18 cellular contexts compared by ENCODE assay signal in the genomic region with DNA sequence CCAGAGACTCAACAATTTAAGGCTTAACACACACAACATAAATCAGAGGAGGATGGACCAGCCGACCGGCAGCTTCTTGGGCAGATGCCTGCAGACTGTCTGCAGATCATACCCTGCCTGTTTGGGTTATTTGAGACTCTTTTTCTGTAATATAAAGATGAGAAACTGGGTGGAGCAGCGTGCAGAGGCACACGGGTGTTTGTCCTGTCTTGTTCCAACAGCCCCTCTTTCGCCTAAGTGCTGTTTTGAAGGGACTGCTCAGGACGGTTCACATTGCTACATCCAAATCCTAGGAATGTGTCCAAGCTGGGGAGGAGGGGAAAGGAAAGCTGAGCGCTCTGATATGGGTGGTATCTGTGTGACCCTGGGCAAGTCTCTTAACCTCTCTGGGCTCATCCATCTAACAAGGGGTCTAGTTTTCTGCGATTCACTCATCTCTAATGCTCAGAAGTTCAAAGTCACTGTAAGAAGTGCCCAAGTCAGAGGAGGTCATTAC.
DNase-seq lines count a peak whose midpoint lies in the region; ATAC-seq, FAIRE-seq and TF ChIP-seq lines count a peak whose summit lies in the region.
"Had no signal": no experiment of that assay in that cellular context is flagged by ENCODE, and none has a peak within 500 bp of the region (broad histone marks: within the 10 kb centered on the region; RNA-seq: fewer than 3 reads in every experiment).

No MANE protein-coding gene starts in this region.

- no peak for TF ChIP-seq CTCF in activated B cell treated with CpG ODN at 0.5 μM for 24 hours (IDR thresholded peaks at IDR 0.05)
- no peak for TF ChIP-seq CTCF in nephron progenitor cell (IDR thresholded peaks at IDR 0.05)

- H3K9me2 ChIP-seq in GM23248 (ENCODE audit: insufficient read depth): no peaks in the 10 kb centered on the region

- no peak for TF ChIP-seq POLR2A in GM18505 (IDR thresholded peaks at IDR 0.05; ENCODE audit: borderline replicate concordance, extremely low read depth, insufficient read depth, insufficient read length)

- H3K27ac Mint-ChIP-seq in activated B cell treated with CpG ODN at 0.5 μM for 24 hours: peak overlapping the region; percentile 30
- H3K27ac Mint-ChIP-seq in nephron progenitor cell: peak overlapping the region; percentile 37
- H3K27ac Mint-ChIP-seq: activated T-helper 1 cell treated with anti-CD3 and anti-CD28 coated beads, Interleukin-12 subunit alpha, Interleukin-12 subunit beta, Interleukin-2, Interleukin-4 antibody, amounts not matched to agents 30 ng/mL and 10 ng/mL and 1 ng/mL, durations not matched to agents 14 hours and 24 hours and 36 hours had no signal

- FAIRE-seq in HTR-8/SVneo (lab: Jason Lieb, UNC): no peak

- no peak for ATAC-seq in activated B cell treated with CpG ODN at 0.5 μM for 24 hours (ENCODE audit: low read depth)
- ATAC-seq in GM18505 (IDR thresholded peaks at IDR 0.05; ENCODE audit: unreplicated experiment): no peak
- ATAC-seq: lower lobe of right lung, natural killer cell had no signal

- H3K9me3 Mint-ChIP-seq in activated B cell treated with CpG ODN at 0.5 μM for 24 hours (no peaks in the 10 kb centered on the region), nephron progenitor cell (no peaks in the 10 kb centered on the region)
- H3K9me3 Mint-ChIP-seq: activated T-helper 1 cell treated with anti-CD3 and anti-CD28 coated beads, Interleukin-12 subunit alpha, Interleukin-12 subunit beta, Interleukin-2, Interleukin-4 antibody, amounts not matched to agents 30 ng/mL and 10 ng/mL and 1 ng/mL, durations not matched to agents 14 hours and 24 hours and 36 hours; natural killer cell had no signal

- peaks cover 89% of the 10 kb centered on the region for H3F3A ChIP-seq in GM23248 (ENCODE audit: insufficient read depth)

- POLR2A ChIA-PET in activated B cell treated with CpG ODN at 0.5 μM for 24 hours (lab: Charles Lee): interaction anchor here (0.5 to 1.8 kb wide), 3 partner anchors 64 to 71 kb away, joined by 3 to 4 read pairs (median 4); no protein-coding TSS in a partner anchor

- intact Hi-C loops in activated B cell treated with CpG ODN at 0.5 μM for 24 hours (cut with micrococcal nuclease): no loop called here

- WGBS in GM23248 (ENCODE audit: low coverage in 1 of 2, low lambda C conversion rate in 2 of 2, missing lambda C conversion rate in 2 of 2), 2 experiments: 65 to 73% methylated on average over 8 of the region's 8 CpGs
- WGBS in esophagus, 2 donors: 37 to 47% methylated on average over 8 of the region's 8 CpGs

- H3K27me3 Mint-ChIP-seq in activated B cell treated with CpG ODN at 0.5 μM for 24 hours (no peaks in the 10 kb centered on the region), nephron progenitor cell (ENCODE audit: low read depth, poor library complexity) (peaks cover 3% of the 10 kb centered on the region)

- H3K4me3 Mint-ChIP-seq in activated B cell treated with CpG ODN at 0.5 μM for 24 hours: no peak overlapping the region
- no peak overlapping the region for H3K4me3 Mint-ChIP-seq in nephron progenitor cell
- H3K4me3 Mint-ChIP-seq: activated T-helper 1 cell treated with anti-CD3 and anti-CD28 coated beads, Interleukin-12 subunit alpha, Interleukin-12 subunit beta, Interleukin-2, Interleukin-4 antibody, amounts not matched to agents 30 ng/mL and 10 ng/mL and 1 ng/mL, durations not matched to agents 14 hours and 24 hours and 36 hours; natural killer cell had no signal

- H3K27ac ChIP-seq in GM23248: peak overlapping the region; percentile 23
- H3K27ac ChIP-seq in esophagus (ENCODE audit: low read depth in 2 of 2, low read length in 1 of 2): peak overlapping the region; percentile 45
- H3K27ac ChIP-seq: dorsolateral prefrontal cortex, lower lobe of right lung, testis had no signal

- H3K9ac ChIP-seq in GM23248: no peak overlapping the region

- H3K4me3 ChIP-seq in GM23248 (no peak overlapping the region), esophagus (ENCODE audit: low read depth in 1 of 2, low read length in 2 of 2) (no peak overlapping the region)
- H3K4me3 ChIP-seq: dorsolateral prefrontal cortex, lower lobe of right lung, testis had no signal

- H3K27me3 ChIP-seq in GM23248 (replicated peaks; ENCODE audit: insufficient read depth) (no peaks in the 10 kb centered on the region), esophagus (ENCODE audit: control insufficient read depth in 1 of 2, insufficient read depth in 2 of 2, low read length in 2 of 2) (no peaks in the 10 kb centered on the region)
- H3K27me3 ChIP-seq: testis had no signal

- no peaks in the 10 kb centered on the region for H4K20me1 ChIP-seq in GM23248 (ENCODE audit: insufficient read depth)

- H3K36me3 ChIP-seq in GM23248 (ENCODE audit: low read depth) (peaks cover 70% of the 10 kb centered on the region), esophagus (ENCODE audit: control insufficient read depth in 2 of 2, insufficient read depth in 2 of 2, low read length in 1 of 2) (peaks cover 0 to 13% of the 10 kb centered on the region in 2 donors)

- H3K4me1 ChIP-seq in GM23248 (ENCODE audit: insufficient read depth) (peaks cover 30% of the 10 kb centered on the region), esophagus (ENCODE audit: control insufficient read depth in 2 of 2, insufficient read depth in 2 of 2, low read length in 1 of 2) (peaks cover 0 to 18% of the 10 kb centered on the region in 2 donors)
- H3K4me1 ChIP-seq: testis had no signal

- in situ Hi-C loops in GM23248 (cut with MboI): no loop called here

- H3K36me3 Mint-ChIP-seq in activated B cell treated with CpG ODN at 0.5 μM for 24 hours (ENCODE audit: low read depth): peaks cover 74% of the 10 kb centered on the region
- H3K36me3 Mint-ChIP-seq in nephron progenitor cell (ENCODE audit: low read depth): no peaks in the 10 kb centered on the region

- CTCF ChIA-PET in activated B cell treated with CpG ODN at 0.5 μM for 24 hours (lab: Charles Lee): no interaction called here

- H3K79me2 ChIP-seq in GM23248 (ENCODE audit: insufficient read depth): peaks cover 94% of the 10 kb centered on the region

- DNase-seq in GM23248 (no peak), activated B cell treated with CpG ODN at 0.5 μM for 24 hours (no peak), nephron progenitor cell (no peak), NCI-H187 (lab: John Stamatoyannopoulos, UW) (no peak), NAMALWA (ENCODE audit: low spot score) (no peak), HTR-8/SVneo (ENCODE audit: insufficient read length, low spot score) (no peak)
- DNase-seq: DMS53; dorsolateral prefrontal cortex; Karpas-422; lower lobe of right lung; natural killer cell; NCI-H1694 treated with DMSO at 0.1 percent for 48 hours; retina; stimulated activated CD4-positive, alpha-beta T cell treated with anti-CD3 and anti-CD28 coated beads, Interleukin-1b, Interleukin-23, amount 100 ng/mL, for 48 hours; testis had no signal

- H2AFZ ChIP-seq in GM23248: no peak overlapping the region

- no peaks in the 10 kb centered on the region for H3K9me3 ChIP-seq in GM23248 (ENCODE audit: low read depth)
- no peaks in the 10 kb centered on the region for H3K9me3 ChIP-seq in esophagus (ENCODE audit: control insufficient read depth in 2 of 2, insufficient read depth in 1 of 2, low read depth in 1 of 2, low read length in 1 of 2)
- H3K9me3 ChIP-seq: lower lobe of right lung, testis had no signal

- H3K4me1 Mint-ChIP-seq in activated B cell treated with CpG ODN at 0.5 μM for 24 hours (no peaks in the 10 kb centered on the region), nephron progenitor cell (peaks cover 70% of the 10 kb centered on the region)

- H3K4me2 ChIP-seq in GM23248 (ENCODE audit: unreplicated experiment): no peak overlapping the region
